In the genomic region with DNA sequence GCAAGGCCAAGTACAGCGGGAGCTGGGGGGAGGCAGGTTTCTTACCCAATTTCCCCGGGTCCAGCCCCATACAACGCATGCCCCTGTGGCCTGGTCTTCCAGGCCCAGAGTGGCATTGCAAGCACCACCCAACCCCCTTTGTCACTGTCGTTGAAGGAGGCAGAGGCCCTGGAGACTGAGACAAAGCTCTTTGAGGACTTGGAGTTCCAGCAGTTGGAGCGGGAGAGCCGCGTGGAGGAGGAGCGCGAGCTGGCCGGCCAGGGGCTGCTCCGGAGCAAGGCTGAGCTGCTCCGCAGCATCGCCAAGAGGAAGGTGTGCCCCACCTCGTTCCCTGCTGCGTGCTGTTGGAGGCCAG, we compare ENCODE assay signal across 10 cellular contexts. TPM values are rescaled to one million over a fixed set of nuclear protein-coding genes. Genes with fewer than 3 reads are reported as not detected.
DNase-seq lines count a peak whose midpoint lies in the region; ATAC-seq and TF ChIP-seq lines count a peak whose summit lies in the region.
"Had no signal": no experiment of that assay in that cellular context is flagged by ENCODE, and none has a peak within 500 bp of the region (broad histone marks: within the 10 kb centered on the region; RNA-seq: fewer than 3 reads in every experiment).

No MANE protein-coding gene starts in this region.

- CTCF ChIA-PET in mammary epithelial cell (lab: Charles Lee; ENCODE audit: low non-redundant PET) = interaction anchor here (0.6 kb wide), 1 partner anchor 23 kb away, joined by 12 read pairs; no protein-coding TSS in a partner anchor

- no TSS peak for BruUV-seq in mammary epithelial cell (replicated peaks; lab: Mats Ljungman, UMichigan)

- in situ Hi-C loops in mammary epithelial cell (cut with MboI; ENCODE audit: low sequenced_read_pairs in 2 of 2) = no loop called here

- H3K4me1 ChIP-seq in mammary epithelial cell (ENCODE audit: insufficient read depth, low read length) (peaks cover 30% of the 10 kb centered on the region), subcutaneous abdominal adipose tissue (ENCODE audit: control insufficient read depth in 5 of 5, insufficient read depth in 5 of 5, low read length in 5 of 5) (peaks cover 22 to 94% (median 79%) of the 10 kb centered on the region in 5 donors)

- no peaks in the 10 kb centered on the region for H3K27me3 ChIP-seq in mammary epithelial cell (ENCODE audit: insufficient read depth, low read length)
- no peaks in the 10 kb centered on the region for H3K27me3 ChIP-seq in subcutaneous abdominal adipose tissue (ENCODE audit: control insufficient read depth in 5 of 5, insufficient read depth in 4 of 5, low read length in 5 of 5)

- no peak overlapping the region for H3K4me3 Mint-ChIP-seq in HFFc6

- intact Hi-C loops in mammary epithelial cell (cut with micrococcal nuclease) = no loop called here

- peak overlapping the region; percentile 47 for H3K27ac Mint-ChIP-seq in HFFc6
- H3K27ac Mint-ChIP-seq: natural killer cell had no signal

- ATAC-seq in left lobe of liver = peak; percentile 35
- ATAC-seq: natural killer cell had no signal

- no peak overlapping the region for H2AFZ ChIP-seq in mammary epithelial cell (ENCODE audit: low read depth, low read length)

- H3K4me2 ChIP-seq in mammary epithelial cell (ENCODE audit: insufficient read depth, low read depth, low read length) = peak overlapping the region; percentile 61

- H3K27me3 Mint-ChIP-seq in HFFc6 (ENCODE audit: insufficient read depth) = peaks cover 11% of the 10 kb centered on the region

- dilution Hi-C loops in mammary epithelial cell (cut with HindIII; ENCODE audit: low sequenced_read_pairs) = no loop called here

- H3K9me3 ChIP-seq in mammary epithelial cell (replicated peaks; ENCODE audit: insufficient read depth, low read length) (no peaks in the 10 kb centered on the region), subcutaneous abdominal adipose tissue (ENCODE audit: control insufficient read depth in 5 of 5, low read length in 5 of 5) (no peaks in the 10 kb centered on the region)

- no peak for DNase-seq in HFFc6
- no peak for DNase-seq in mammary epithelial cell
- DNase-seq in left lobe of liver (ENCODE audit: low spot score) = no peak
- DNase-seq in HPDE6-E6E7 (ENCODE audit: extremely low spot score) = no peak
- DNase-seq in NCI-H2081 (lab: John Stamatoyannopoulos, UW) = no peak
- DNase-seq in GM20000 (ENCODE audit: low spot score) = no peak
- no peak for DNase-seq in HuH-7.5 (ENCODE audit: low spot score)
- DNase-seq: natural killer cell had no signal

- no peaks in the 10 kb centered on the region for H3K79me2 ChIP-seq in mammary epithelial cell (ENCODE audit: insufficient read depth, low read length)

- no peak overlapping the region for H3K9ac ChIP-seq in mammary epithelial cell (ENCODE audit: insufficient read depth, low read length)
- H3K9ac ChIP-seq in subcutaneous abdominal adipose tissue (ENCODE audit: low read length in 5 of 5) = no peak overlapping the region

- peaks cover 32% of the 10 kb centered on the region for H3K36me3 Mint-ChIP-seq in HFFc6 (ENCODE audit: low read depth)
- H3K36me3 Mint-ChIP-seq: natural killer cell had no signal

- H3K4me3 ChIP-seq in mammary epithelial cell (replicated peaks in 1 of 3; ENCODE audit: insufficient read depth in 1 of 3, low read depth in 2 of 3, low read length in 3 of 3) (no peak overlapping the region), subcutaneous abdominal adipose tissue (ENCODE audit: low read depth in 1 of 5, low read length in 5 of 5) (no peak overlapping the region)

- peaks cover 13% of the 10 kb centered on the region for H3K36me3 ChIP-seq in mammary epithelial cell (ENCODE audit: insufficient read depth, low read length)
- peaks cover 4 to 96% (median 92%) of the 10 kb centered on the region in 5 donors for H3K36me3 ChIP-seq in subcutaneous abdominal adipose tissue (ENCODE audit: control insufficient read depth in 5 of 5, insufficient read depth in 5 of 5, low read length in 5 of 5)

- H4K20me1 ChIP-seq in mammary epithelial cell (ENCODE audit: insufficient read depth, low read length) = no peaks in the 10 kb centered on the region

- H3K27ac ChIP-seq in mammary epithelial cell (ENCODE audit: insufficient read depth, low read depth, low read length) (no peak overlapping the region), subcutaneous abdominal adipose tissue (ENCODE audit: low read depth, low read length) (peak overlapping the region; percentile 80)

- H3K4me1 Mint-ChIP-seq in HFFc6 (ENCODE audit: low read depth) = peaks cover 62% of the 10 kb centered on the region
- H3K4me1 Mint-ChIP-seq: natural killer cell had no signal

- TF ChIP-seq CTCF in HFFc6 (IDR thresholded peaks at IDR 0.05) (no peak), mammary epithelial cell (conservative IDR thresholded peaks at IDR 0.05 in 1 of 2, IDR thresholded peaks at IDR 0.05 in 1 of 2; ENCODE audit: extremely low read depth in 1 of 2, insufficient read depth in 1 of 2, low read depth in 1 of 2, low read length in 2 of 2) (no peak), GM20000 (IDR thresholded peaks at IDR 0.05; ENCODE audit: extremely low read depth, missing control alignments) (no peak)

- H3K9me3 Mint-ChIP-seq in HFFc6 = no peaks in the 10 kb centered on the region
- H3K9me3 Mint-ChIP-seq: natural killer cell had no signal

- WGBS in mammary epithelial cell (ENCODE audit: low coverage, missing lambda C conversion rate) = 76% methylated on average over 11 of the region's 15 CpGs

RNA-seq across cellular contexts. Expression of a gene that starts 27.8 kb away (rescaled TPM):
- total RNA-seq in HFFc6 (2021; fragmentation: NEBNext Ultra II Directional; extraction: Animal tissue kit (Norgen Biotek cat#: 25700)) = 100 to 1,000 TPM; 106 to 121 (median 114) TPM
- total RNA-seq in mammary epithelial cell = 100 to 1,000 TPM in 1 of 2 donors, 10 to 100 TPM in 1; 62.8 to 198 TPM
- 54.1 TPM for polyA plus RNA-seq in mammary epithelial cell
- 101 TPM for polyA minus RNA-seq in mammary epithelial cell
- total RNA-seq in left lobe of liver = 7.5 TPM

RNA-seq across cellular contexts. Expression of a gene that starts 44.2 kb away (rescaled TPM):
- total RNA-seq in HFFc6 (2021; fragmentation: NEBNext Ultra II Directional; extraction: Animal tissue kit (Norgen Biotek cat#: 25700)) = under 1 TPM in 1 of 6 experiments, not detected in 5; 0.07 TPM
- total RNA-seq in mammary epithelial cell = under 1 TPM in 1 of 2 donors, not detected in 1; 0.33 TPM
- polyA plus RNA-seq in mammary epithelial cell = not detected
- polyA minus RNA-seq in mammary epithelial cell = not detected
- 3.4 TPM for total RNA-seq in left lobe of liver
- total RNA-seq: Daoy, natural killer cell had no signal
